Comparison of ENCODE assay signal across 1 cellular context in the genomic region with DNA sequence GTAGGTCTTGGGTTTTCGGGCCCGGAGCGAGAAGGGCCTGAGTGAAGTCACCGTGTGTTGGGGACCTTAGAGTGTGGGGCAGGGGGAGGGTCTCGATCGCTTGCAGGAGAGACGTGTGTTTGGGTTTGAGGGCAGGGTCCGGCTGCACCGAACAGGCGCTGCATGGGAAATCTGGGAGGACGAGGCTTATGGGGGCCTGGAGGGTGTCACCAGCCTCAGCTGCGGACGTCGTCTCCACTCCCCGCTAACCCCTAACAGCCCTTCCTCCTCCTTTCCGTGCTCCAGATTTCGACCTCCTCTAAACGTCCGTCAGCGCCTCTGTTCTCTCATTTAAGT.
TF ChIP-seq lines count a peak whose summit lies in the region.

No MANE protein-coding gene starts in this region.

TF ChIP-seq in HEK293, 187 proteins besides CTCF, POLR2A, EP300 and RAD21:
- TF ChIP-seq ZNF76 (tag by site-specific recombination; IDR thresholded peaks at IDR 0.05; ENCODE audit: borderline replicate concordance, low read depth) (peak; percentile 72), ZNF335 (tag by site-specific recombination; conservative IDR thresholded peaks at IDR 0.05) (peak; percentile 59)
TF ChIP-seq in HEK293: peak in this region for 2; not testable (repeated sequence) for 185.
